Comparison of ENCODE assay signal across 8 cellular contexts in the genomic region with DNA sequence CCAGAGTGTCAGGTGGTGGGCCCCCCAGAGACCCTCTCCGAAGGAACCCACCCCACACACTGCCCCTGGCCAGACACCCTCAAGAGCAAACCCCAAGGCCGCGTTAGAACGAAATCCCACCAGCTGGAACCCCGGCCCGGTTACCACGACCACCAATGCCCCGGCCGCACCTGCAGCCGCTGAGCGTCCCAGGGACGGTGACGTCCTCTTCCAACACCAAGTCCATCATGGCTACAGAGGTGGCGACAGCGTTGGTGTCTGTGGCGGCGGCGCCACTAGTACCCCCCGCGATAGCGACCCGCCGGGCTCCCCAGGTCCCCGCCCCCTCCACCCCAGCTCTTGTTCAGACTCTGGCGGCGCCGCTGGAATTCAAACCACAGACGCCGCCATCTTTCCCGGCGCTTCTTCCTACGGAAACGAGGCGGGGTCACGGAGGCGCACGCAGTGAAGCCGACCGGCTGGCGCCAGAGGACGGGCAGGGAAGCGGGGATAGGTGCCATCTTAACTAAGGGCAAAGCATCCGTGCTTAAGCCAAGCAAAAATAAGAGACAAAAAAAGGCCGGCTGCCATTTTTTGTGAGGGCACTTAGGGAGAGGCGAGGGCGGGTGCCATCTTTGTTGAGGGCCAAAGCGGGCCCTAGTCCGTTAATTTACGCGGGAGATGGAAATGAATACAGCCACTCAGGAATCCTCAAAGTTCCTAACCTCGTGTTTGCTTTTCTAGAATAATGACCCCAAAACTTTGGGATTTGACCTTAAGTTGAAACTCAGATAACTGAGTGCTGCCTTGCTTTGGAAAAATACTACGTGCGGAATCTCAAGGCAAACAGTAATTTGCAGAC. TPM values are rescaled to one million over a fixed set of nuclear protein-coding genes. Genes with fewer than 3 reads are reported as not detected.
A peak's percentile ranks its signal among the peaks of the same experiment; 100 is the strongest.
DNase-seq lines count a peak whose midpoint lies in the region; ATAC-seq, FAIRE-seq and TF ChIP-seq lines count a peak whose summit lies in the region.

A gene (minus strand): TSS at position 418 of the 841 bp plus-strand sequence. CDS start 189 bp downstream, at position 229.

- peak; percentile 84 for FAIRE-seq in RCC 7860 (lab: Jason Lieb, UNC)

- no peak for TF ChIP-seq EP300 in esophagus muscularis mucosa (IDR thresholded peaks at IDR 0.05)

- peak within 1 kb of the TSS; percentile 86 for H3K27ac ChIP-seq in KOPT-K1 (ENCODE audit: low read depth, low read length, poor library complexity, severe bottlenecking)
- H3K27ac ChIP-seq in esophagus muscularis mucosa (replicated peaks in 1 of 4): peak within 1 kb of the TSS; percentile 69 to 84 (median 79)
- peak within 1 kb of the TSS; percentile 60 for H3K27ac ChIP-seq in muscle layer of duodenum (ENCODE audit: low read length)

- peaks cover 43% of the 10 kb centered on the region for H3K4me1 Mint-ChIP-seq in activated T-cell treated with anti-CD3 and anti-CD28 coated beads, Interleukin-2, amount 50 U/mL, for 72 hours (ENCODE audit: low read depth)

- H3K9me3 ChIP-seq in KOPT-K1 (ENCODE audit: insufficient read depth, low read length, poor library complexity, severe bottlenecking) (no peaks in the 10 kb centered on the region), esophagus muscularis mucosa (no peaks in the 10 kb centered on the region), muscle layer of duodenum (ENCODE audit: control insufficient read depth in 1 of 2, low read length in 2 of 2) (no peaks in the 10 kb centered on the region)

- H3K27me3 Mint-ChIP-seq in activated T-cell treated with anti-CD3 and anti-CD28 coated beads, Interleukin-2, amount 50 U/mL, for 72 hours (ENCODE audit: low read depth): no peaks in the 10 kb centered on the region

- DNase-seq in DMS79 (lab: John Stamatoyannopoulos, UW): peak; percentile 98
- peak; percentile 95 for DNase-seq in RCC 7860 (ENCODE audit: low spot score)
- peak; percentile 92 to 95 for DNase-seq in activated T-cell treated with anti-CD3 and anti-CD28 coated beads, Interleukin-2, amount 50 U/mL, for 72 hours
- DNase-seq in esophagus muscularis mucosa (ENCODE audit: extremely low spot score): peak; percentile 97
- DNase-seq in stimulated activated CD8-positive, alpha-beta memory T cell treated with anti-CD3 and anti-CD28 coated beads, Interleukin-7, amount 100 ng/mL, for 4 hours (ENCODE audit: low read depth in 2 of 2): peak; percentile 87 to 88

- H3K36me3 ChIP-seq in KOPT-K1 (ENCODE audit: insufficient read depth, low read length): peaks cover 13% of the 10 kb centered on the region
- peaks cover 0 to 4% (median 0%) of the 10 kb centered on the region in 4 donors for H3K36me3 ChIP-seq in esophagus muscularis mucosa
- H3K36me3 ChIP-seq in muscle layer of duodenum (ENCODE audit: control insufficient read depth in 1 of 2, insufficient read depth in 2 of 2, low read length in 2 of 2): no peaks in the 10 kb centered on the region

- no peak for TF ChIP-seq CTCF in esophagus muscularis mucosa (IDR thresholded peaks at IDR 0.05)

- H3K4me3 Mint-ChIP-seq in activated T-cell treated with anti-CD3 and anti-CD28 coated beads, Interleukin-2, amount 50 U/mL, for 72 hours: peak within 1 kb of the TSS; percentile 95 to 97

- peak within 1 kb of the TSS; percentile 69 to 99 (median 88) for H3K4me3 ChIP-seq in esophagus muscularis mucosa
- peak within 1 kb of the TSS; percentile 70 to 98 for H3K4me3 ChIP-seq in muscle layer of duodenum (ENCODE audit: low read depth in 1 of 2, low read length in 2 of 2)

- H3K4me1 ChIP-seq in esophagus muscularis mucosa (peaks cover 13 to 30% (median 24%) of the 10 kb centered on the region in 4 donors), muscle layer of duodenum (ENCODE audit: control insufficient read depth in 1 of 2, insufficient read depth in 2 of 2, low read length in 2 of 2) (peaks cover 7 to 14% of the 10 kb centered on the region in 2 donors)

- WGBS in esophagus muscularis mucosa: 4% methylated on average over 37 of the region's 53 CpGs

- no peak for TF ChIP-seq POLR2A in esophagus muscularis mucosa (IDR thresholded peaks at IDR 0.05; ENCODE audit: low read depth)

- peak; percentile 94 for ATAC-seq in GM21786 (IDR thresholded peaks at IDR 0.05; ENCODE audit: unreplicated experiment)
- peak; percentile 98 to 99 for ATAC-seq in activated T-cell treated with anti-CD3 and anti-CD28 coated beads, Interleukin-2, amount 50 U/mL, for 72 hours (replicated peaks in 1 of 2)

- intact Hi-C loops in esophagus muscularis mucosa (cut with DNase I): no loop called here

- H3K27me3 ChIP-seq in esophagus muscularis mucosa: no peaks in the 10 kb centered on the region
- H3K27me3 ChIP-seq in muscle layer of duodenum (ENCODE audit: low read depth, low read length): no peaks in the 10 kb centered on the region

- peaks cover 2 to 6% of the 10 kb centered on the region in 2 donors for H3K36me3 Mint-ChIP-seq in activated T-cell treated with anti-CD3 and anti-CD28 coated beads, Interleukin-2, amount 50 U/mL, for 72 hours (ENCODE audit: insufficient read depth in 2 of 2)

- H3K27ac Mint-ChIP-seq in activated T-cell treated with anti-CD3 and anti-CD28 coated beads, Interleukin-2, amount 50 U/mL, for 72 hours: peak within 1 kb of the TSS; percentile 96

- H3K9me3 Mint-ChIP-seq in activated T-cell treated with anti-CD3 and anti-CD28 coated beads, Interleukin-2, amount 50 U/mL, for 72 hours: no peaks in the 10 kb centered on the region

RNA-seq across cellular contexts. Expression of the gene that starts here (rescaled TPM):
- total RNA-seq in activated T-cell treated with anti-CD3 and anti-CD28 coated beads, Interleukin-2, amount 50 U/mL, for 72 hours: 10 to 100 TPM; 81.5 to 81.9 TPM
- 10 to 100 TPM; 34.6 to 38.6 (median 36.7) TPM for total RNA-seq in esophagus muscularis mucosa

Comparison
In these comparisons a context has a peak if more than half of its experiments do, and no peak if none do; other contexts are left out.
1. Peak in every context shown above with its lines: DNase-seq, ATAC-seq, H3K4me3 ChIP-seq and H3K27ac ChIP-seq.